In the genomic region with DNA sequence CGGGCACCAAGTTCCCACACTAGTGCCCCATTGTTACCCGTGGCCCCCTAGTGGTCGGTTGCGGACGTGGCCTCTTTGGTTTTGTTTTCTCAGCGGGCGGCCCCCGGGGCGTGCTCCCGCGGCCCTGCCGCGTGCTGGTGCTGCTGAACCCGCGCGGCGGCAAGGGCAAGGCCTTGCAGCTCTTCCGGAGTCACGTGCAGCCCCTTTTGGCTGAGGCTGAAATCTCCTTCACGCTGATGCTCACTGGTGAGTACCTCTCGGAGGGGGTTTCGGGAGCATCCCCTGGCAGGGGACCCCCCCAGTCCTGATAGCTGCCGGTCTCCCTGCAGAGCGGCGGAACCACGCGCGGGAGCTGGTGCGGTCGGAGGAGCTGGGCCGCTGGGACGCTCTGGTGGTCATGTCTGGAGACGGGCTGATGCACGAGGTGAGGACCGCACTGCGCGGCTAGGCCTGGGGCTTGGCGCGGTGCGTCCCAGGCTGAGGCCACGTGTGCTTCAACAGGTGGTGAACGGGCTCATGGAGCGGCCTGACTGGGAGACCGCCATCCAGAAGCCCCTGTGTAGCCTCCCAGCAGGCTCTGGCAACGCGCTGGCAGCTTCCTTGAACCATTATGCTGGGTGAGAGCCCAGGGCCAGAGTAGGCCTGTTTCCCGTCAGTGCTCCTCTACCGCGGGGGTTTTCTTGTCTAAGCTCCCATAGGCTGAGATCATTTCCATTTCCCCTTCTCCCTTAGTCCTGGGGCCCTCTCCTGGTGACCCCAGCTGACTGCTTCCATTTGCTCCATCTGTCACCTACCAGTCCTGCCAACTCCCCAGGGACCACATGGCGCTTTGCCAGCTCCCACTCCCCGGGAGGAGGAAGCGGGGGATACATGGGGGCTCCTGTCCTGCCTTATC, we compare ENCODE assay signal across 8 cellular contexts. TPM values are rescaled to one million over a fixed set of nuclear protein-coding genes. Genes with fewer than 3 reads are reported as not detected.
A peak's percentile ranks its signal among the peaks of the same experiment; 100 is the strongest.
DNase-seq lines count a peak whose midpoint lies in the region; ATAC-seq lines count a peak whose summit lies in the region.

No MANE protein-coding gene starts in this region.

- H3K27ac ChIP-seq in skin epidermis, result peak overlapping the region in 18 of 21 experiments; percentile 76 to 96 (median 85)

- H3K4me3 ChIP-seq in MG63 (peak overlapping the region; percentile 54), skin epidermis (peak overlapping the region; percentile 51 to 77 (median 69))

- H3K4me3 Mint-ChIP-seq in T-helper 1 cell treated with Interleukin-12 subunit alpha and Interleukin-12 subunit beta and Interleukin-4 antibody, amounts not matched to agents 30 μg/mL and 1 μg/mL, for 36 hours, result peak overlapping the region; percentile 50
- H3K4me3 Mint-ChIP-seq in activated naive CD8-positive, alpha-beta T cell treated with anti-CD3 and anti-CD28 coated beads, Interleukin-2, amount 50 U/mL, for 24 hours, result peak overlapping the region; percentile 68

- no peak overlapping the region for H3K27ac Mint-ChIP-seq in T-helper 1 cell treated with Interleukin-12 subunit alpha and Interleukin-12 subunit beta and Interleukin-4 antibody, amounts not matched to agents 30 μg/mL and 1 μg/mL, for 36 hours
- no peak overlapping the region for H3K27ac Mint-ChIP-seq in activated naive CD8-positive, alpha-beta T cell treated with anti-CD3 and anti-CD28 coated beads, Interleukin-2, amount 50 U/mL, for 24 hours

- peaks cover 15% of the 10 kb centered on the region for H3K36me3 ChIP-seq in MG63

- peaks cover 4% of the 10 kb centered on the region for H3K36me3 Mint-ChIP-seq in T-helper 1 cell treated with Interleukin-12 subunit alpha and Interleukin-12 subunit beta and Interleukin-4 antibody, amounts not matched to agents 30 μg/mL and 1 μg/mL, for 36 hours (ENCODE audit: low read depth)
- H3K36me3 Mint-ChIP-seq in activated naive CD8-positive, alpha-beta T cell treated with anti-CD3 and anti-CD28 coated beads, Interleukin-2, amount 50 U/mL, for 24 hours (ENCODE audit: low read depth), result peaks cover 2% of the 10 kb centered on the region

- H3K9me3 Mint-ChIP-seq in T-helper 1 cell treated with Interleukin-12 subunit alpha and Interleukin-12 subunit beta and Interleukin-4 antibody, amounts not matched to agents 30 μg/mL and 1 μg/mL, for 36 hours, result no peaks in the 10 kb centered on the region
- no peaks in the 10 kb centered on the region for H3K9me3 Mint-ChIP-seq in activated naive CD8-positive, alpha-beta T cell treated with anti-CD3 and anti-CD28 coated beads, Interleukin-2, amount 50 U/mL, for 24 hours

- intact Hi-C loops in left ventricle myocardium superior (cut with micrococcal nuclease), result no loop called here

- no peaks in the 10 kb centered on the region for H3K27me3 ChIP-seq in MG63

- peaks cover 4% of the 10 kb centered on the region for H3K27me3 Mint-ChIP-seq in T-helper 1 cell treated with Interleukin-12 subunit alpha and Interleukin-12 subunit beta and Interleukin-4 antibody, amounts not matched to agents 30 μg/mL and 1 μg/mL, for 36 hours (ENCODE audit: low read depth)
- peaks cover 2% of the 10 kb centered on the region for H3K27me3 Mint-ChIP-seq in activated naive CD8-positive, alpha-beta T cell treated with anti-CD3 and anti-CD28 coated beads, Interleukin-2, amount 50 U/mL, for 24 hours

- H3K9me3 ChIP-seq in MG63, result no peaks in the 10 kb centered on the region

- ATAC-seq in activated naive CD8-positive, alpha-beta T cell treated with anti-CD3 and anti-CD28 coated beads, Interleukin-2, amount 50 U/mL, for 24 hours, result peak; percentile 23
- ATAC-seq in left ventricle myocardium superior (peak; percentile 47), GM21619 (IDR thresholded peaks at IDR 0.05; ENCODE audit: unreplicated experiment) (no peak), GM21529 (IDR thresholded peaks at IDR 0.05; ENCODE audit: unreplicated experiment) (no peak)

- peak; percentile 49 for DNase-seq in GDM1 (lab: John Stamatoyannopoulos, UW)
- peak; percentile 85 for DNase-seq in MG63
- DNase-seq in activated naive CD8-positive, alpha-beta T cell treated with anti-CD3 and anti-CD28 coated beads, Interleukin-2, amount 50 U/mL, for 24 hours, result peak; percentile 90
- peak; percentile 88 for DNase-seq in left ventricle myocardium superior

- H3K4me1 Mint-ChIP-seq in T-helper 1 cell treated with Interleukin-12 subunit alpha and Interleukin-12 subunit beta and Interleukin-4 antibody, amounts not matched to agents 30 μg/mL and 1 μg/mL, for 36 hours (ENCODE audit: low read depth), result peaks cover 9% of the 10 kb centered on the region
- H3K4me1 Mint-ChIP-seq in activated naive CD8-positive, alpha-beta T cell treated with anti-CD3 and anti-CD28 coated beads, Interleukin-2, amount 50 U/mL, for 24 hours, result peaks cover 15% of the 10 kb centered on the region

RNA-seq across cellular contexts. Expression of a gene that starts 1.7 kb away (rescaled TPM):
- 17.7 and 25.1 TPM in 2 replicates for total RNA-seq in MG63 (2014; rRNA removed; shearing (Covaris generic); ENCODE audit: low replicate concordance)
- total RNA-seq in left ventricle myocardium superior, result 2.7 TPM

RNA-seq across cellular contexts. Expression of a gene that starts 32.4 kb away (rescaled TPM):
- total RNA-seq in MG63 (2014; rRNA removed; shearing (Covaris generic); ENCODE audit: low replicate concordance), result 64.7 and 72.1 TPM in 2 replicates
- total RNA-seq in left ventricle myocardium superior, result 38.8 TPM

Comparison
In these comparisons a context has a peak if more than half of its experiments do, and no peak if none do; other contexts are left out.
1. ATAC-seq: peak in activated naive CD8-positive, alpha-beta T cell treated with anti-CD3 and anti-CD28 coated beads, Interleukin-2, amount 50 U/mL, for 24 hours (single experiment) and left ventricle myocardium superior (single experiment); none in GM21619 (single experiment) and GM21529 (single experiment).
2. Peak in every context shown above with its lines, with median percentiles within 50 percentile points of each other: DNase-seq.